11 cellular contexts compared by ENCODE assay signal in the genomic region with DNA sequence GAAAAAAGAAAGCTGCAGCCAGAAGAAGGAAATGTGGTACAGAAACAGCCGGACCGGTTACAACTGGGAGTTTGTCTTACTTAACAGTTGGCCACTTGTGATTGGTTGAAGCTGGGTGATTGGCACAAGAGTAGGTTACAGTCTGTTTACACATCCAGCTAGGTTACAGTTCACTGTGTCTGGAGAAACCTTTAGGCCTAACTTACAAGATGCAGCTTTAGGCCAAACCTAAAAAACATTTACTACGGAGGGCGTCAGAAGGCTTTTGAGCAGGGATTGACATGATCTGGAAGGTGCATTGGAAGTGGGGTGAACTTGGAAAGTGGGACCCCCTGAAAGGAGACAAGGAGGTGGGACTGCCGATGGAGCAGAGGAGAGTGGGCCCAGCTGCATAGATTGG.
DNase-seq lines count a peak whose midpoint lies in the region; ATAC-seq and TF ChIP-seq lines count a peak whose summit lies in the region.
"Had no signal": no experiment of that assay in that cellular context is flagged by ENCODE, and none has a peak within 500 bp of the region (broad histone marks: within the 10 kb centered on the region; RNA-seq: fewer than 3 reads in every experiment).

No MANE protein-coding gene starts in this region.

- no peak overlapping the region for H3K14ac ChIP-seq in mesenchymal stem cell (ENCODE audit: low read length in 2 of 2)

- H3K9me3 ChIP-seq in mesenchymal stem cell (ENCODE audit: control insufficient read depth, low read length) (peaks cover 3% of the 10 kb centered on the region), endodermal cell (ENCODE audit: control insufficient read depth, low read length) (peaks cover 5% of the 10 kb centered on the region)

- WGBS in mesenchymal stem cell = 75% methylated on average over 5 of the region's 5 CpGs
- WGBS in endodermal cell (ENCODE audit: insufficient coverage in 1 of 2, insufficient read length in 1 of 2), 2 experiments = 67 to 72% methylated on average over 5 of the region's 5 CpGs

- H3K79me1 ChIP-seq in mesenchymal stem cell (replicated peaks; ENCODE audit: low read length, poor library complexity, severe bottlenecking) = no peaks in the 10 kb centered on the region

- H2BK5ac ChIP-seq in mesenchymal stem cell (ENCODE audit: low read depth, low read length, poor library complexity, severe bottlenecking) = no peak overlapping the region

- no peak overlapping the region for H4K91ac ChIP-seq in mesenchymal stem cell (ENCODE audit: low read length)

- H3K9me3 Mint-ChIP-seq in endodermal cell = peaks cover 4% of the 10 kb centered on the region

- H4K8ac ChIP-seq in mesenchymal stem cell (ENCODE audit: low read length) = no peak overlapping the region

- H2BK12ac ChIP-seq in mesenchymal stem cell (ENCODE audit: low read length in 2 of 2) = no peak overlapping the region

- no peak overlapping the region for H3K27ac ChIP-seq in mesenchymal stem cell (ENCODE audit: low read length, poor library complexity, severe bottlenecking)
- no peak overlapping the region for H3K27ac ChIP-seq in endodermal cell (ENCODE audit: low read depth, low read length)

- H3K27me3 ChIP-seq in mesenchymal stem cell (ENCODE audit: control insufficient read depth in 1 of 2, insufficient read depth in 1 of 2, low read length in 2 of 2) = no peaks in the 10 kb centered on the region
- H3K27me3 ChIP-seq in endodermal cell (ENCODE audit: control insufficient read depth, insufficient read depth, low read length, poor library complexity, severe bottlenecking) = no peaks in the 10 kb centered on the region

- H3K9ac ChIP-seq in mesenchymal stem cell (ENCODE audit: low read length) (no peak overlapping the region), endodermal cell (ENCODE audit: extremely low read depth, low read length, poor library complexity, severe bottlenecking) (no peak overlapping the region)

- ATAC-seq in stimulated activated naive CD8-positive, alpha-beta T cell treated with anti-CD3 and anti-CD28 coated beads, Interleukin-15, Interleukin-2, amounts not matched to agents 100 U/mL and 50 U/mL, for 24 hours = no peak
- ATAC-seq: activated CD4-positive, CD25-positive, alpha-beta regulatory T cell treated with anti-CD3 and anti-CD28 coated beads, Interleukin-2, amount 50 U/mL, for 24 hours; HCT116 had no signal

- no peak overlapping the region for H3K4me3 ChIP-seq in LNCaP clone FGC (ENCODE audit: low read depth, low read length)
- H3K4me3 ChIP-seq in choroid plexus epithelial cell (ENCODE audit: low read depth, low read length) = no peak overlapping the region
- no peak overlapping the region for H3K4me3 ChIP-seq in mesenchymal stem cell (ENCODE audit: insufficient read depth in 1 of 2, low read depth in 1 of 2, low read length in 2 of 2)
- no peak overlapping the region for H3K4me3 ChIP-seq in endodermal cell (ENCODE audit: low read length)

- H3K36me3 ChIP-seq in mesenchymal stem cell (ENCODE audit: control insufficient read depth in 1 of 2, insufficient read depth in 2 of 2, low read depth in 1 of 2, low read length in 2 of 2) = no peaks in the 10 kb centered on the region
- no peaks in the 10 kb centered on the region for H3K36me3 ChIP-seq in endodermal cell (ENCODE audit: control insufficient read depth, insufficient read depth, low read length)

- no peak overlapping the region for H2AK5ac ChIP-seq in mesenchymal stem cell (ENCODE audit: low read length, severe bottlenecking)

- no peak overlapping the region for H3K4me2 ChIP-seq in mesenchymal stem cell (ENCODE audit: low read length, poor library complexity, severe bottlenecking)

- no peak overlapping the region for H3K23ac ChIP-seq in mesenchymal stem cell (ENCODE audit: low read length in 2 of 2)

- TF ChIP-seq CTCF in LNCaP clone FGC (IDR thresholded peaks at IDR 0.05; ENCODE audit: control insufficient read depth, extremely low read depth, insufficient read depth) (no peak), choroid plexus epithelial cell (conservative IDR thresholded peaks at IDR 0.05; ENCODE audit: low read depth, low read length) (no peak), endodermal cell (conservative IDR thresholded peaks at IDR 0.05) (no peak)

- no peak overlapping the region for H3K4me3 Mint-ChIP-seq in endodermal cell

- no peaks in the 10 kb centered on the region for H3K36me3 Mint-ChIP-seq in endodermal cell (ENCODE audit: low read depth)

- H2BK15ac ChIP-seq in mesenchymal stem cell (ENCODE audit: low read depth, poor library complexity, severe bottlenecking) = no peak overlapping the region

- peak; percentile 52 for DNase-seq in A172 (ENCODE audit: low spot score)
- DNase-seq in LNCaP clone FGC (ENCODE audit: low read depth) = peak; percentile 95
- peak; percentile 93 for DNase-seq in choroid plexus epithelial cell (ENCODE audit: low read depth)
- peak; percentile 75 for DNase-seq in mesenchymal stem cell
- no peak for DNase-seq in stimulated activated naive CD8-positive, alpha-beta T cell treated with anti-CD3 and anti-CD28 coated beads, Interleukin-15, Interleukin-2, amounts not matched to agents 100 U/mL and 50 U/mL, for 24 hours
- no peak for DNase-seq in activated naive CD4-positive, alpha-beta T cell treated with anti-CD3 and anti-CD28 coated beads, Interleukin-2, amount 50 U/mL, for 16 hours
- DNase-seq in NK-92 treated with Interleukin-12 subunit alpha and Interleukin-12 subunit beta, amount 100 ng/mL, for 24 hours (lab: John Stamatoyannopoulos, UW) = no peak
- DNase-seq in endodermal cell = no peak
- DNase-seq: amygdala had no signal

- peaks cover 3% of the 10 kb centered on the region for H3K27me3 Mint-ChIP-seq in endodermal cell (ENCODE audit: insufficient read depth)

- H2AFZ ChIP-seq in mesenchymal stem cell (ENCODE audit: low read depth, low read length) = no peak overlapping the region

- peaks cover 9% of the 10 kb centered on the region for H3K4me1 ChIP-seq in mesenchymal stem cell (ENCODE audit: control insufficient read depth, insufficient read depth, low read depth, low read length)
- no peaks in the 10 kb centered on the region for H3K4me1 ChIP-seq in endodermal cell (ENCODE audit: control insufficient read depth, insufficient read depth, low read length)

- H3K4ac ChIP-seq in mesenchymal stem cell (ENCODE audit: low read depth in 1 of 2, low read length in 2 of 2) = no peak overlapping the region

- H3K18ac ChIP-seq in mesenchymal stem cell (ENCODE audit: low read depth in 1 of 2, low read length in 2 of 2) = no peak overlapping the region

- no peak overlapping the region for H3K27ac Mint-ChIP-seq in endodermal cell

- peaks cover 8% of the 10 kb centered on the region for H3K4me1 Mint-ChIP-seq in endodermal cell

- H2BK120ac ChIP-seq in mesenchymal stem cell (ENCODE audit: low read depth, low read length) = no peak overlapping the region

Comparison
In these comparisons a context has a peak if more than half of its experiments do, and no peak if none do; other contexts are left out.
1. DNase-seq: peak in A172 (single experiment), LNCaP clone FGC (single experiment), choroid plexus epithelial cell (single experiment) and mesenchymal stem cell (single experiment); none in stimulated activated naive CD8-positive, alpha-beta T cell treated with anti-CD3 and anti-CD28 coated beads, Interleukin-15, Interleukin-2, amounts not matched to agents 100 U/mL and 50 U/mL, for 24 hours (single experiment), activated naive CD4-positive, alpha-beta T cell treated with anti-CD3 and anti-CD28 coated beads, Interleukin-2, amount 50 U/mL, for 16 hours (single experiment), NK-92 treated with Interleukin-12 subunit alpha and Interleukin-12 subunit beta, amount 100 ng/mL, for 24 hours (single experiment) and endodermal cell (single experiment).